ENCODE assay signal across 1 cellular context in the genomic region with DNA sequence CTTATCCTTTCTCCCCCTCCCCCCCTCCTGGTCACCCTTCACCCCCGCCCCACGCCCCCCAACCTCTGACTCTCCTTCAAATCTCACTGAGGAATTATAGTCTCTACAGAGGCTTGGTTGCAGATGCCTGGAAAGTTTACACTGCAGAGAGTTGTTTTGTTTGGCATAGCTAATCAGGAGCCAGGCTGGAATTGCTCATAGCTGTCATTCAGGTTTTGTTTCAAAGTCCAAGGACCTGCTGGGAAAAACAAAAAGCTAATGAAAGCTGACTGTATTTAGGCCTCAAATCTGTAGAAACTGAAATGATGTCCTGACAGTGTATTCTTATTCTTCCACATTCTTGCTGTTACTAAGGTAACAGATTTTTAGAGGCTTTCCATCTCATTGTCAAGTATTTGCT.
TF ChIP-seq lines count a peak whose summit lies in the region.

No MANE protein-coding gene starts in this region.

TF ChIP-seq in GM23338, 12 proteins besides CTCF, POLR2A, EP300 and RAD21 (continued from another document):
- TF ChIP-seq ZNF462 (CRISPR knock-in tag; IDR thresholded peaks at IDR 0.05), result no peak
- no peak for TF ChIP-seq REST (IDR thresholded peaks at IDR 0.05; ENCODE audit: unreplicated experiment)
- no peak for TF ChIP-seq EZH2 (IDR thresholded peaks at IDR 0.05; ENCODE audit: low read depth, unreplicated experiment)
- TF ChIP-seq, protein P1, sequence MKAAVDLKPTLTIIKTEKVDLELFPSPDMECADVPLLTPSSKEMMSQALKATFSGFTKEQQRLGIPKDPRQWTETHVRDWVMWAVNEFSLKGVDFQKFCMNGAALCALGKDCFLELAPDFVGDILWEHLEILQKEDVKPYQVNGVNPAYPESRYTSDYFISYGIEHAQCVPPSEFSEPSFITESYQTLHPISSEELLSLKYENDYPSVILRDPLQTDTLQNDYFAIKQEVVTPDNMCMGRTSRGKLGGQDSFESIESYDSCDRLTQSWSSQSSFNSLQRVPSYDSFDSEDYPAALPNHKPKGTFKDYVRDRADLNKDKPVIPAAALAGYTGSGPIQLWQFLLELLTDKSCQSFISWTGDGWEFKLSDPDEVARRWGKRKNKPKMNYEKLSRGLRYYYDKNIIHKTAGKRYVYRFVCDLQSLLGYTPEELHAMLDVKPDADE (IDR thresholded peaks at IDR 0.05), result no peak
- TF ChIP-seq JUNB (IDR thresholded peaks at IDR 0.05; ENCODE audit: unreplicated experiment), result no peak
- TF ChIP-seq ZNF114 (CRISPR knock-in tag; IDR thresholded peaks at IDR 0.05), result no peak
- TF ChIP-seq EZH2phosphoT487 (IDR thresholded peaks at IDR 0.05; ENCODE audit: unreplicated experiment), result no peak
- no peak for TF ChIP-seq CREB1 (CRISPR knock-in tag; IDR thresholded peaks at IDR 0.05; ENCODE audit: low read depth)
- no peak for TF ChIP-seq STAT1 (IDR thresholded peaks at IDR 0.05; ENCODE audit: unreplicated experiment)
- TF ChIP-seq NANOG (IDR thresholded peaks at IDR 0.05; ENCODE audit: borderline replicate concordance), result no peak
- TF ChIP-seq POLR2AphosphoS5 (IDR thresholded peaks at IDR 0.05; ENCODE audit: low read depth), result no peak
